19 cellular contexts compared by ENCODE assay signal in the genomic region with DNA sequence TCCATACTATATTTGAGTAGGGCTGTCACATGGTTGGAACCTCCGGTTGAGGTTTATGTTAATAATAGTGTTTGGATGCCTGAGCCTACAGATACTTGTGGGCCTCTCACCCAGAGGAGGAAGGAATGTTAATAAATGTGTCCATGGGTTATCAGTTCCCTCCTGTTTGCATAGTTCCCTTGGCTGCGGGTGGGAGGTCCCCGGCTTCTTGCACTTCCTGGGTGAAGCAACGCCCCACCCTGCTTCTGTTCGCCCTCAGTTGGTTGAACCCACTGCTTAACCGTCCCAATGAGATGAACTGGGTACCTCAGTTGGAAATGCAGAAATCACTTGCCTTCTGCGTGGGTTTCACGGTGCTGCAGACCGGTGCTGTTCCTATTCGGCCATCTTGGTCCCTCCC.
"Had no signal": no experiment of that assay in that cellular context is flagged by ENCODE, and none has a peak within 500 bp of the region (broad histone marks: within the 10 kb centered on the region; RNA-seq: fewer than 3 reads in every experiment).

No MANE protein-coding gene starts in this region.

- H3K9me3 ChIP-seq: adrenal gland, gastrocnemius medialis, heart right ventricle, transverse colon had no signal

- H3K4me1 ChIP-seq: adrenal gland, gastrocnemius medialis, heart right ventricle, transverse colon had no signal

- ATAC-seq: activated naive CD4-positive, alpha-beta T cell treated with anti-CD3 and anti-CD28 coated beads, Interleukin-2, amount 50 U/mL, for 72 hours; gastrocnemius medialis; heart right ventricle; natural killer cell treated with Interleukin-12 subunit alpha and Interleukin-12 subunit beta and Interleukin-15 and Interleukin-18, amount 100 ng/mL, for 72 hours; stimulated activated naive CD8-positive, alpha-beta T cell treated with anti-CD3 and anti-CD28 coated beads, Interleukin-15, Interleukin-2, amounts not matched to agents 100 U/mL and 50 U/mL, for 24 hours; WTC11 had no signal

- H3K36me3 ChIP-seq: adrenal gland, gastrocnemius medialis, heart right ventricle, transverse colon had no signal

- FAIRE-seq: bronchial epithelial cell had no signal

- H3K4me3 Mint-ChIP-seq: activated CD4-positive, alpha-beta memory T cell treated with anti-CD3 and anti-CD28 coated beads for 36 hours; activated T-helper 1 cell treated with anti-CD3 and anti-CD28 coated beads, Interleukin-12 subunit alpha, Interleukin-12 subunit beta, Interleukin-2, Interleukin-4 antibody, amounts not matched to agents 30 ng/mL and 10 ng/mL and 1 ng/mL, durations not matched to agents 14 hours and 24 hours and 36 hours; natural killer cell treated with Interleukin-12 subunit alpha and Interleukin-12 subunit beta and Interleukin-15 and Interleukin-18, amount 100 ng/mL, for 72 hours; WTC11 had no signal

- DNase-seq: activated CD4-positive, alpha-beta memory T cell treated with anti-CD3 and anti-CD28 coated beads for 36 hours; activated CD4-positive, alpha-beta T cell treated with anti-CD3 and anti-CD28 coated beads for 4 hours; activated gamma-delta T cell treated with Interleukin-2 at 50 U/mL for 16 hours; activated T-cell treated with anti-CD3 and anti-CD28 coated beads for 4 hours; adrenal gland; cerebellar nuclear complex; effector CD4-positive, alpha-beta T cell; gastrocnemius medialis; heart right ventricle; mesendoderm; occipital lobe; stimulated activated naive CD8-positive, alpha-beta T cell treated with anti-CD3 and anti-CD28 coated beads, Interleukin-15, Interleukin-2, amounts not matched to agents 100 U/mL and 50 U/mL, for 24 hours; T-helper 2 cell; transverse colon had no signal

- H3K36me3 Mint-ChIP-seq: activated CD4-positive, alpha-beta memory T cell treated with anti-CD3 and anti-CD28 coated beads for 36 hours; activated naive CD4-positive, alpha-beta T cell treated with anti-CD3 and anti-CD28 coated beads, Interleukin-2, amount 50 U/mL, for 72 hours; natural killer cell treated with Interleukin-12 subunit alpha and Interleukin-12 subunit beta and Interleukin-15 and Interleukin-18, amount 100 ng/mL, for 72 hours; WTC11 had no signal

- H3K4me3 ChIP-seq: adrenal gland, gastrocnemius medialis, heart right ventricle, transverse colon had no signal

- H3K27me3 Mint-ChIP-seq: activated CD4-positive, alpha-beta memory T cell treated with anti-CD3 and anti-CD28 coated beads for 36 hours; natural killer cell treated with Interleukin-12 subunit alpha and Interleukin-12 subunit beta and Interleukin-15 and Interleukin-18, amount 100 ng/mL, for 72 hours had no signal

- H3K27me3 ChIP-seq: adrenal gland, gastrocnemius medialis, heart right ventricle, transverse colon had no signal

- H3K27ac ChIP-seq: adrenal gland, gastrocnemius medialis, heart right ventricle, transverse colon had no signal

- H3K27ac Mint-ChIP-seq: activated CD4-positive, alpha-beta memory T cell treated with anti-CD3 and anti-CD28 coated beads for 36 hours; activated naive CD4-positive, alpha-beta T cell treated with anti-CD3 and anti-CD28 coated beads, Interleukin-2, amount 50 U/mL, for 72 hours; activated T-helper 1 cell treated with anti-CD3 and anti-CD28 coated beads, Interleukin-12 subunit alpha, Interleukin-12 subunit beta, Interleukin-2, Interleukin-4 antibody, amounts not matched to agents 30 ng/mL and 10 ng/mL and 1 ng/mL, durations not matched to agents 14 hours and 24 hours and 36 hours; natural killer cell treated with Interleukin-12 subunit alpha and Interleukin-12 subunit beta and Interleukin-15 and Interleukin-18, amount 100 ng/mL, for 72 hours; WTC11 had no signal

- H3K9me3 Mint-ChIP-seq: activated CD4-positive, alpha-beta memory T cell treated with anti-CD3 and anti-CD28 coated beads for 36 hours; activated naive CD4-positive, alpha-beta T cell treated with anti-CD3 and anti-CD28 coated beads, Interleukin-2, amount 50 U/mL, for 72 hours; activated T-helper 1 cell treated with anti-CD3 and anti-CD28 coated beads, Interleukin-12 subunit alpha, Interleukin-12 subunit beta, Interleukin-2, Interleukin-4 antibody, amounts not matched to agents 30 ng/mL and 10 ng/mL and 1 ng/mL, durations not matched to agents 14 hours and 24 hours and 36 hours; natural killer cell treated with Interleukin-12 subunit alpha and Interleukin-12 subunit beta and Interleukin-15 and Interleukin-18, amount 100 ng/mL, for 72 hours; WTC11 had no signal
